32 cellular contexts compared by ENCODE assay signal in genomic region chr13:112831801-112832200, GRCh38.
"Had no signal": no experiment of that assay in that cellular context is flagged by ENCODE, and none has a peak within 500 bp of the region (broad histone marks: within the 10 kb centered on the region; RNA-seq: fewer than 3 reads in every experiment).

No MANE protein-coding gene starts in this region.

- H3K4me3 Mint-ChIP-seq: activated naive CD4-positive, alpha-beta T cell treated with anti-CD3 and anti-CD28 coated beads, Interleukin-2, amount 10 ng/mL, durations not matched to agents 7 days and 5 days; activated naive CD8-positive, alpha-beta T cell treated with anti-CD3 and anti-CD28 coated beads, Interleukin-2, amount 10 ng/mL, durations not matched to agents 7 days and 5 days; brain; effector memory CD8-positive, alpha-beta T cell; immature natural killer cell; mesothelial cell of epicardium; nephron; stimulated activated memory B cell treated with anti-CD40 and anti-IgM and Interleukin-4, amounts not matched to agents 10 μg/mL and 1 μg/mL and 100 μg/mL, for 72 hours; stimulated activated naive CD8-positive, alpha-beta T cell treated with anti-CD3 and anti-CD28 coated beads, Interleukin-15, amount 100 ng/mL, for 72 hours; T-helper 2 cell treated with Interferon-gamma antibody and Interleukin-4, amounts not matched to agents 5 μg/mL and 100 μg/mL, for 36 hours had no signal

- H3K4me1 Mint-ChIP-seq: activated naive CD4-positive, alpha-beta T cell treated with anti-CD3 and anti-CD28 coated beads, Interleukin-2, amount 10 ng/mL, durations not matched to agents 7 days and 5 days; brain; immature natural killer cell; mesothelial cell of epicardium; stimulated activated naive CD8-positive, alpha-beta T cell treated with anti-CD3 and anti-CD28 coated beads, Interleukin-15, amount 100 ng/mL, for 72 hours had no signal

- H3K9me3 Mint-ChIP-seq: activated naive CD4-positive, alpha-beta T cell treated with anti-CD3 and anti-CD28 coated beads, Interleukin-2, amount 10 ng/mL, durations not matched to agents 7 days and 5 days; activated naive CD8-positive, alpha-beta T cell treated with anti-CD3 and anti-CD28 coated beads, Interleukin-2, amount 10 ng/mL, durations not matched to agents 7 days and 5 days; brain; effector memory CD8-positive, alpha-beta T cell; immature natural killer cell; mesothelial cell of epicardium; nephron; stimulated activated memory B cell treated with anti-CD40 and anti-IgM and Interleukin-4, amounts not matched to agents 10 μg/mL and 1 μg/mL and 100 μg/mL, for 72 hours; stimulated activated naive CD8-positive, alpha-beta T cell treated with anti-CD3 and anti-CD28 coated beads, Interleukin-15, amount 100 ng/mL, for 72 hours; T-helper 2 cell treated with Interferon-gamma antibody and Interleukin-4, amounts not matched to agents 5 μg/mL and 100 μg/mL, for 36 hours had no signal

- H3K27me3 ChIP-seq: ascending aorta, thyroid gland, upper lobe of left lung had no signal

- FAIRE-seq: endothelial cell of umbilical vein, kidney had no signal

- H3K27ac Mint-ChIP-seq: activated naive CD8-positive, alpha-beta T cell treated with anti-CD3 and anti-CD28 coated beads, Interleukin-2, amount 10 ng/mL, durations not matched to agents 7 days and 5 days; brain; effector memory CD8-positive, alpha-beta T cell; mesothelial cell of epicardium; nephron; stimulated activated memory B cell treated with anti-CD40 and anti-IgM and Interleukin-4, amounts not matched to agents 10 μg/mL and 1 μg/mL and 100 μg/mL, for 72 hours; stimulated activated naive CD8-positive, alpha-beta T cell treated with anti-CD3 and anti-CD28 coated beads, Interleukin-15, amount 100 ng/mL, for 72 hours; T-helper 2 cell treated with Interferon-gamma antibody and Interleukin-4, amounts not matched to agents 5 μg/mL and 100 μg/mL, for 36 hours had no signal

- H3K4me2 ChIP-seq: smooth muscle cell had no signal

- H3K27me3 Mint-ChIP-seq: activated naive CD4-positive, alpha-beta T cell treated with anti-CD3 and anti-CD28 coated beads, Interleukin-2, amount 10 ng/mL, durations not matched to agents 7 days and 5 days; activated naive CD8-positive, alpha-beta T cell treated with anti-CD3 and anti-CD28 coated beads, Interleukin-2, amount 10 ng/mL, durations not matched to agents 7 days and 5 days; effector memory CD8-positive, alpha-beta T cell; stimulated activated memory B cell treated with anti-CD40 and anti-IgM and Interleukin-4, amounts not matched to agents 10 μg/mL and 1 μg/mL and 100 μg/mL, for 72 hours; stimulated activated naive CD8-positive, alpha-beta T cell treated with anti-CD3 and anti-CD28 coated beads, Interleukin-15, amount 100 ng/mL, for 72 hours had no signal

- ATAC-seq: effector memory CD8-positive, alpha-beta T cell; stimulated activated naive CD8-positive, alpha-beta T cell treated with anti-CD3 and anti-CD28 coated beads, Interleukin-15, amount 100 ng/mL, for 72 hours had no signal

- DNase-seq: activated CD4-positive, alpha-beta T cell treated with anti-CD3 and anti-CD28 coated beads for 4 hours; activated CD4-positive, alpha-beta T cell treated with anti-CD3 and anti-CD28 coated beads, Interleukin-2, amount 50 U/mL, for 4 hours; activated CD4-positive, CD25-positive, alpha-beta regulatory T cell; activated effector memory CD4-positive, alpha-beta T cell treated with anti-CD3 and anti-CD28 coated beads, Interleukin-2, amount 50 U/mL, for 16 hours; activated naive CD4-positive, alpha-beta T cell treated with anti-CD3 and anti-CD28 coated beads, Interleukin-2, amount 10 ng/mL, durations not matched to agents 7 days and 5 days; activated naive CD8-positive, alpha-beta T cell treated with anti-CD3 and anti-CD28 coated beads, Interleukin-2, amount 10 ng/mL, durations not matched to agents 7 days and 5 days; activated T-cell treated with anti-CD3 and anti-CD28 coated beads for 4 hours; cortex of kidney; effector memory CD8-positive, alpha-beta T cell; foreskin fibroblast; head of caudate nucleus; hippocampal formation; immature natural killer cell; kidney; occipital lobe; posterior cingulate gyrus; stimulated activated CD4-positive, alpha-beta T cell treated with anti-CD3 and anti-CD28 coated beads, Interleukin-1b, Interleukin-23, amount 100 ng/mL, for 48 hours; stimulated activated CD4-positive, alpha-beta T cell treated with anti-CD3 and anti-CD28 coated beads, Interleukin-4, amount 100 ng/mL, for 4 hours; stimulated activated CD8-positive, alpha-beta memory T cell treated with anti-CD3 and anti-CD28 coated beads, Interleukin-4, amount 100 ng/mL, for 48 hours; stimulated activated naive CD8-positive, alpha-beta T cell treated with anti-CD3 and anti-CD28 coated beads, Interleukin-15, amount 100 ng/mL, for 72 hours; substantia nigra; T-helper 1 cell; thyroid gland; upper lobe of left lung had no signal

- H3K27ac ChIP-seq: ascending aorta, thyroid gland, upper lobe of left lung had no signal

- H3K9me3 ChIP-seq: ascending aorta, thyroid gland, upper lobe of left lung had no signal

- H3K4me3 ChIP-seq: ascending aorta, smooth muscle cell, thyroid gland, upper lobe of left lung had no signal

- H3K4me1 ChIP-seq: ascending aorta had no signal
